ENCODE assay signal across 11 cellular contexts in genomic region chr21:33685613-33686197, GRCh38. TPM values are rescaled to one million over a fixed set of nuclear protein-coding genes. Genes with fewer than 3 reads are reported as not detected.
A peak's percentile ranks its signal among the peaks of the same experiment; 100 is the strongest.
DNase-seq lines count a peak whose midpoint lies in the region; ATAC-seq, FAIRE-seq and TF ChIP-seq lines count a peak whose summit lies in the region.
"Had no signal": no experiment of that assay in that cellular context is flagged by ENCODE, and none has a peak within 500 bp of the region (broad histone marks: within the 10 kb centered on the region; RNA-seq: fewer than 3 reads in every experiment).

No MANE protein-coding gene starts in this region.

- no peak overlapping the region for H3K18ac ChIP-seq in mesendoderm (ENCODE audit: low read length)

- H3K4me3 ChIP-seq in AG10803 (ENCODE audit: low read length) (no peak overlapping the region), MG63 (no peak overlapping the region), mesendoderm (ENCODE audit: low read length) (no peak overlapping the region), BE2C (ENCODE audit: low read depth, low read length) (no peak overlapping the region)
- H3K4me3 ChIP-seq: tibial artery had no signal

- H4K8ac ChIP-seq in mesendoderm (ENCODE audit: low read depth, low read length): no peak overlapping the region

- H3K79me1 ChIP-seq in mesendoderm (ENCODE audit: low read length): peaks cover 8% of the 10 kb centered on the region

- no peak overlapping the region for H2AK5ac ChIP-seq in mesendoderm (ENCODE audit: low read length)

- TF ChIP-seq CTCF in AG10803 (conservative IDR thresholded peaks at IDR 0.05; ENCODE audit: low read length): no peak
- no peak for TF ChIP-seq CTCF in BE2C (IDR thresholded peaks at IDR 0.05; ENCODE audit: low read depth, low read length)

- no peak overlapping the region for H3K27ac ChIP-seq in mesendoderm (ENCODE audit: low read depth, low read length)

- H3K9me3 ChIP-seq in MG63 (no peaks in the 10 kb centered on the region), BE2C (no peaks in the 10 kb centered on the region)
- H3K9me3 ChIP-seq: tibial artery had no signal

- H4K5ac ChIP-seq in mesendoderm (ENCODE audit: low read length): no peak overlapping the region

- H2BK120ac ChIP-seq in mesendoderm (ENCODE audit: low read depth, low read length): no peak overlapping the region

- DNase-seq in AG10803 (ENCODE audit: low read depth): peak; percentile 95
- DNase-seq in MG63: peak; percentile 12
- peak; percentile 52 for DNase-seq in mesendoderm
- DNase-seq in BE2C: no peak
- DNase-seq in NCI-H187 treated with DMSO at 0.1 percent for 48 hours (lab: John Stamatoyannopoulos, UW): no peak
- DNase-seq in activated CD8-positive, alpha-beta T cell treated with anti-CD3 and anti-CD28 coated beads, Interleukin-2, amount 10 ng/mL, durations not matched to agents 7 days and 5 days: no peak
- no peak for DNase-seq in activated naive CD4-positive, alpha-beta T cell treated with anti-CD3 and anti-CD28 coated beads, Interleukin-2, amount 50 U/mL, for 16 hours
- DNase-seq: activated naive CD4-positive, alpha-beta T cell treated with Interleukin-2 at 50 U/mL for 16 hours; NCI-H1694 treated with DMSO at 0.1 percent for 48 hours; tibial artery had no signal

- no peak overlapping the region for H3K4ac ChIP-seq in mesendoderm (ENCODE audit: low read depth, low read length)

- H2BK15ac ChIP-seq in mesendoderm (replicated peaks; ENCODE audit: low read depth): no peak overlapping the region

- no peaks in the 10 kb centered on the region for H3K36me3 Mint-ChIP-seq in activated CD8-positive, alpha-beta T cell treated with anti-CD3 and anti-CD28 coated beads, Interleukin-2, amount 10 ng/mL, durations not matched to agents 7 days and 5 days (ENCODE audit: low read depth)

- H3K36me3 ChIP-seq in MG63 (no peaks in the 10 kb centered on the region), mesendoderm (ENCODE audit: control insufficient read depth, insufficient read depth, low read length) (no peaks in the 10 kb centered on the region), BE2C (no peaks in the 10 kb centered on the region)
- H3K36me3 ChIP-seq: tibial artery had no signal

- POLR2A ChIA-PET in activated CD8-positive, alpha-beta T cell treated with anti-CD3 and anti-CD28 coated beads, Interleukin-2, amount 10 ng/mL, durations not matched to agents 7 days and 5 days (lab: Charles Lee): no interaction called here

- H3K4me3 Mint-ChIP-seq in activated CD8-positive, alpha-beta T cell treated with anti-CD3 and anti-CD28 coated beads, Interleukin-2, amount 10 ng/mL, durations not matched to agents 7 days and 5 days: no peak overlapping the region

- H3K27me3 ChIP-seq in MG63 (no peaks in the 10 kb centered on the region), mesendoderm (ENCODE audit: insufficient read depth, low read length, poor library complexity) (no peaks in the 10 kb centered on the region), BE2C (no peaks in the 10 kb centered on the region)
- H3K27me3 ChIP-seq: tibial artery had no signal

- peak; percentile 81 for FAIRE-seq in endometrium (lab: Jason Lieb, UNC)

- H3K4me1 Mint-ChIP-seq in activated CD8-positive, alpha-beta T cell treated with anti-CD3 and anti-CD28 coated beads, Interleukin-2, amount 10 ng/mL, durations not matched to agents 7 days and 5 days (ENCODE audit: low read depth): no peaks in the 10 kb centered on the region

- peaks cover 16% of the 10 kb centered on the region for H3K27me3 Mint-ChIP-seq in activated CD8-positive, alpha-beta T cell treated with anti-CD3 and anti-CD28 coated beads, Interleukin-2, amount 10 ng/mL, durations not matched to agents 7 days and 5 days (ENCODE audit: low read depth)

- no peak overlapping the region for H3K9ac ChIP-seq in mesendoderm (ENCODE audit: low read length)

- no peak overlapping the region for H2BK5ac ChIP-seq in mesendoderm (ENCODE audit: low read length)

- H3K4me2 ChIP-seq in mesendoderm (ENCODE audit: low read length): no peak overlapping the region

- H3K56ac ChIP-seq in mesendoderm (ENCODE audit: low read length): no peak overlapping the region

- H3K27ac Mint-ChIP-seq in activated CD8-positive, alpha-beta T cell treated with anti-CD3 and anti-CD28 coated beads, Interleukin-2, amount 10 ng/mL, durations not matched to agents 7 days and 5 days: no peak overlapping the region

- H3K23ac ChIP-seq in mesendoderm (ENCODE audit: low read length): no peak overlapping the region

- H3K79me2 ChIP-seq in mesendoderm (ENCODE audit: control insufficient read depth, insufficient read depth, low read length): peaks cover 28% of the 10 kb centered on the region

- ATAC-seq in activated CD8-positive, alpha-beta T cell treated with anti-CD3 and anti-CD28 coated beads, Interleukin-2, amount 10 ng/mL, durations not matched to agents 7 days and 5 days: no peak

- H3K4me1 ChIP-seq in mesendoderm (ENCODE audit: control insufficient read depth, low read depth, low read length) (peaks cover 9% of the 10 kb centered on the region), BE2C (peaks cover 9% of the 10 kb centered on the region)

- H3K9me3 Mint-ChIP-seq in activated CD8-positive, alpha-beta T cell treated with anti-CD3 and anti-CD28 coated beads, Interleukin-2, amount 10 ng/mL, durations not matched to agents 7 days and 5 days (ENCODE audit: insufficient read depth): no peaks in the 10 kb centered on the region

- CTCF ChIA-PET in activated CD8-positive, alpha-beta T cell treated with anti-CD3 and anti-CD28 coated beads, Interleukin-2, amount 10 ng/mL, durations not matched to agents 7 days and 5 days (lab: Charles Lee): interaction anchor here (1.0 to 1.2 kb wide), 2 partner anchors 25 to 80 kb away, joined by 3 read pairs; no protein-coding TSS in a partner anchor

RNA-seq across cellular contexts. Expression of gene ITSN1, which starts 43.4 kb away (rescaled TPM):
- total RNA-seq in MG63 (2014; rRNA removed; shearing (Covaris generic); ENCODE audit: low replicate concordance): 7.7 and 10.5 TPM in 2 replicates
- 44.4 TPM for polyA plus RNA-seq in mesendoderm (2013, experiment 1 of 2)
- 47.3 TPM for polyA plus RNA-seq in mesendoderm (2013, experiment 2 of 2)
- polyA plus RNA-seq in BE2C (2012; ENCODE audit: insufficient read depth, insufficient read length, low read depth): 19.4 TPM
- 1 to 10 TPM; 1.6 to 1.7 TPM for total RNA-seq in activated CD8-positive, alpha-beta T cell treated with anti-CD3 and anti-CD28 coated beads, Interleukin-2, amount 10 ng/mL, durations not matched to agents 7 days and 5 days

RNA-seq across cellular contexts. Expression of gene CRYZL1, which starts 44.2 kb away (rescaled TPM):
- 7.8 and 126 TPM in 2 replicates for total RNA-seq in MG63 (2014; rRNA removed; shearing (Covaris generic); ENCODE audit: low replicate concordance)
- 10.0 TPM for polyA plus RNA-seq in mesendoderm (2013, experiment 1 of 2)
- polyA plus RNA-seq in mesendoderm (2013, experiment 2 of 2): 9.7 TPM
- polyA plus RNA-seq in BE2C (2012; ENCODE audit: insufficient read depth, insufficient read length, low read depth): 23.7 TPM
- total RNA-seq in activated CD8-positive, alpha-beta T cell treated with anti-CD3 and anti-CD28 coated beads, Interleukin-2, amount 10 ng/mL, durations not matched to agents 7 days and 5 days: 10 to 100 TPM; 30.2 to 31.4 TPM

Comparison
In these comparisons a context has a peak if more than half of its experiments do, and no peak if none do; other contexts are left out.
1. DNase-seq: peak in AG10803 (single experiment), MG63 (single experiment) and mesendoderm (single experiment); none in BE2C (single experiment), NCI-H187 treated with DMSO at 0.1 percent for 48 hours (single experiment), activated CD8-positive, alpha-beta T cell treated with anti-CD3 and anti-CD28 coated beads, Interleukin-2, amount 10 ng/mL, durations not matched to agents 7 days and 5 days (single experiment) and activated naive CD4-positive, alpha-beta T cell treated with anti-CD3 and anti-CD28 coated beads, Interleukin-2, amount 50 U/mL, for 16 hours (single experiment).